Comparison of ENCODE assay signal across 31 cellular contexts in the genomic region with DNA sequence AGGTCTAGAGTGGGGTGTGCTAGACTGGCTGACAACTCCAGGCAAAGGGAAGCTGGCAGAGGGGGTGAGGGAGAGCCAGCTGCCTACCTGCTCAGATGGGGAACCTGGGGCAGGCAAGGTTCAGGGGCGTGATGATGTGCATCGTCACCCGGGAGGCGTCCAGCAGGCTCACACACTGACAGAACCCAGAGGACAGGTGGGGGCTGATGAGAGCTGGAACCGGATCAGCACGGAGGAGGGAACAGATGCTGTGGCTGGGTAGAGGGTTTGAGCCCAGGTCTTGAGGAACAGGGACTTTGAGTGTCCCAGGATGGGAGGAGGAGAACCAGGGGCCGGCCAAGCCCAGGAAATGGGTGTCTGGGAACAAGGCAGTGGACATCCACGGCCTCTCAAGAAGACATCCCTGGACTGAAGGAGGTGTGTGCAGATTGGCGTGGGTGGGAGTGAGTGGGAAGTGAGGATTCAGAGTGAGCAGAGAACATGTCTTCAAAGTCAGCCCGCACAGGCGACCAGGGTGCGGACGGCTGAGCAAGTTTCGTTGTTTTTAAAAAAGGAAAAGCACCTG. TPM values are rescaled to one million over a fixed set of nuclear protein-coding genes. Genes with fewer than 3 reads are reported as not detected.
DNase-seq lines count a peak whose midpoint lies in the region; ATAC-seq, FAIRE-seq and TF ChIP-seq lines count a peak whose summit lies in the region.
"Had no signal": no experiment of that assay in that cellular context is flagged by ENCODE, and none has a peak within 500 bp of the region (broad histone marks: within the 10 kb centered on the region; RNA-seq: fewer than 3 reads in every experiment).

No MANE protein-coding gene starts in this region.

- H3K9me3 ChIP-seq in K562 (replicated peaks; ENCODE audit: control insufficient read depth, insufficient read depth, low read depth, low read length) (no peaks in the 10 kb centered on the region), kidney (ENCODE audit: control insufficient read depth in 1 of 2, low read length in 2 of 2) (no peaks in the 10 kb centered on the region)
- H3K9me3 ChIP-seq: BE2C, SJSA1 had no signal

- no peaks in the 10 kb centered on the region for H3K36me3 Mint-ChIP-seq in activated CD8-positive, alpha-beta memory T cell treated with anti-CD3 and anti-CD28 coated beads, Interleukin-2, amount 10 ng/mL, durations not matched to agents 7 days and 5 days
- H3K36me3 Mint-ChIP-seq: naive B cell, type B pancreatic cell had no signal

- no peak overlapping the region for H3K4me3 ChIP-seq in K562
- H3K4me3 ChIP-seq in kidney (ENCODE audit: low read length in 2 of 2), result no peak overlapping the region
- H3K4me3 ChIP-seq: SJSA1 had no signal

- no peak overlapping the region for H3K27ac Mint-ChIP-seq in activated CD8-positive, alpha-beta memory T cell treated with anti-CD3 and anti-CD28 coated beads, Interleukin-2, amount 10 ng/mL, durations not matched to agents 7 days and 5 days
- H3K27ac Mint-ChIP-seq: activated CD8-positive, alpha-beta T cell treated with anti-CD3 and anti-CD28 coated beads for 36 hours; naive B cell; type B pancreatic cell had no signal

- H4K20me1 ChIP-seq in K562 (replicated peaks; ENCODE audit: control insufficient read depth, insufficient read depth, low read length), result peaks cover 8% of the 10 kb centered on the region

- H3K4me1 ChIP-seq in K562 (replicated peaks in 1 of 2; ENCODE audit: control insufficient read depth in 2 of 2, insufficient read depth in 2 of 2, low read length in 2 of 2), result peaks cover 0 to 24% of the 10 kb centered on the region in 2 experiments; a peak in 2 of 5 replicates
- peaks cover 0 to 10% of the 10 kb centered on the region in 2 donors for H3K4me1 ChIP-seq in kidney (ENCODE audit: control insufficient read depth in 1 of 2, insufficient read depth in 1 of 2, low read depth in 1 of 2, low read length in 2 of 2)
- H3K4me1 ChIP-seq: BE2C, SJSA1 had no signal

- DNase-seq in AG20443 (ENCODE audit: low spot score), result peak; percentile 10
- DNase-seq in GM10248 (ENCODE audit: extremely low spot score), result peak; percentile 25
- DNase-seq in K562 (ENCODE audit: extremely low read depth in 1 of 4, low spot score in 3 of 4), result peak in 1 of 4 experiments; percentile 21
- DNase-seq in kidney, result peak; percentile 47
- DNase-seq in substantia nigra (lab: John Stamatoyannopoulos, UW), result no peak
- DNase-seq in activated CD8-positive, alpha-beta memory T cell treated with anti-CD3 and anti-CD28 coated beads, Interleukin-2, amount 10 ng/mL, durations not matched to agents 7 days and 5 days, result no peak
- DNase-seq in stimulated activated CD4-positive, alpha-beta T cell treated with anti-CD3 and anti-CD28 coated beads, Interleukin-12 subunit alpha, Interleukin-12 subunit beta, amount 100 ng/mL, for 4 hours, result no peak
- DNase-seq: activated CD4-positive, CD25-positive, alpha-beta regulatory T cell treated with anti-CD3 and anti-CD28 coated beads, Interleukin-2, amount 50 U/mL, for 72 hours; activated CD8-positive, alpha-beta T cell treated with anti-CD3 and anti-CD28 coated beads for 36 hours; activated naive CD4-positive, alpha-beta T cell; activated T-cell treated with anti-CD3 and anti-CD28 coated beads for 4 hours; BE2C; COR-L47; DMS79 treated with DMSO at 0.1 percent for 48 hours; effector CD4-positive, alpha-beta T cell; mesendoderm; naive B cell; NCI-H1417 treated with DMSO at 0.1 percent for 48 hours; NCI-H2081; NCI-H345; occipital lobe; T-helper 1 cell had no signal

- H3K36me3 ChIP-seq in K562 (ENCODE audit: control insufficient read depth, insufficient read depth, low read length) (no peaks in the 10 kb centered on the region), kidney (ENCODE audit: control insufficient read depth in 1 of 2, insufficient read depth in 2 of 2, low read length in 2 of 2) (no peaks in the 10 kb centered on the region)
- H3K36me3 ChIP-seq: BE2C, SJSA1 had no signal

- peaks cover 8% of the 10 kb centered on the region for H3K4me1 Mint-ChIP-seq in activated CD8-positive, alpha-beta memory T cell treated with anti-CD3 and anti-CD28 coated beads, Interleukin-2, amount 10 ng/mL, durations not matched to agents 7 days and 5 days

- TF ChIP-seq CTCF in GM10248 (IDR thresholded peaks at IDR 0.05; ENCODE audit: control extremely low read depth, extremely low read depth, low read depth, missing control alignments) (no peak), K562 (IDR thresholded peaks at IDR 0.05 in 2 of 3, conservative IDR thresholded peaks at IDR 0.05 in 1 of 3; ENCODE audit: insufficient read depth in 2 of 3, low read depth in 1 of 3, low read length in 3 of 3) (no peak), kidney (IDR thresholded peaks at IDR 0.05; ENCODE audit: borderline replicate concordance, extremely low read depth, insufficient read depth) (no peak)

- no peak overlapping the region for H3K4me2 ChIP-seq in K562 (ENCODE audit: insufficient read depth, low read length)
- H3K4me2 ChIP-seq: KMS-11 had no signal

- TF ChIP-seq POLR2A in K562 (conservative IDR thresholded peaks at IDR 0.05), result no peak

- TF ChIP-seq EP300 in K562 (IDR thresholded peaks at IDR 0.05; ENCODE audit: low read length), result no peak

- 6% methylated on average over 14 of the region's 14 CpGs for WGBS in K562 (ENCODE audit: insufficient coverage, low coverage, missing lambda C conversion rate)

- FAIRE-seq in K562 (lab: Jason Lieb, UNC), result no peak
- no peak for FAIRE-seq in kidney (lab: Jason Lieb, UNC)
- FAIRE-seq: RCC 7860, TTC549 had no signal

- H2AFZ ChIP-seq in K562 (ENCODE audit: low read depth, low read length), result no peak overlapping the region

- intact Hi-C loops in K562 (cut with micrococcal nuclease), result no loop called here
- intact Hi-C loops in kidney (cut with DNase I), result no loop called here

- in situ Hi-C loops in K562 (cut with MboI), result no loop called here

- no peak overlapping the region for H3K9ac ChIP-seq in K562 (ENCODE audit: insufficient read depth in 1 of 2, low read depth in 2 of 2, low read length in 2 of 2)
- H3K9ac ChIP-seq in kidney (ENCODE audit: low read length in 2 of 2), result no peak overlapping the region
- H3K9ac ChIP-seq: KMS-11 had no signal

- H3K79me2 ChIP-seq in K562 (ENCODE audit: control insufficient read depth, insufficient read depth, low read length), result no peaks in the 10 kb centered on the region

- no TSS peak for BruUV-seq in K562 (replicated peaks; lab: Mats Ljungman, UMichigan)

- no peak overlapping the region for H3K27ac ChIP-seq in K562 (ENCODE audit: extremely low read depth, low read depth, low read length)
- H3K27ac ChIP-seq in kidney (ENCODE audit: low read depth in 2 of 2, low read length in 2 of 2), result no peak overlapping the region
- H3K27ac ChIP-seq in substantia nigra (ENCODE audit: low read depth, low read length, poor library complexity, severe bottlenecking), result no peak overlapping the region
- H3K27ac ChIP-seq: epithelial cell of prostate, KMS-11, SJSA1 had no signal

- 0 out of 3 replicates have a peak, but pooled peaks have one; percentile 6 for ATAC-seq in K562
- no peak for ATAC-seq in GM21367 (IDR thresholded peaks at IDR 0.05; ENCODE audit: unreplicated experiment)
- no peak for ATAC-seq in activated CD8-positive, alpha-beta memory T cell treated with anti-CD3 and anti-CD28 coated beads, Interleukin-2, amount 10 ng/mL, durations not matched to agents 7 days and 5 days
- ATAC-seq: activated CD8-positive, alpha-beta T cell treated with anti-CD3 and anti-CD28 coated beads for 36 hours; left colon had no signal

- TF ChIP-seq RAD21 in K562 (CRISPR knock-in tag; conservative IDR thresholded peaks at IDR 0.05 in 1 of 2, IDR thresholded peaks at IDR 0.05 in 1 of 2), result no peak

- peaks cover 0 to 35% of the 10 kb centered on the region in 2 experiments; a peak in 4 of 5 replicates for H3K27me3 ChIP-seq in K562 (ENCODE audit: control insufficient read depth in 2 of 2, insufficient read depth in 2 of 2, low read length in 2 of 2)

- CTCF ChIA-PET in GM10248 (lab: Yijun Ruan, JAX) (no interaction called here), K562 (lab: Yijun Ruan, JAX; ENCODE audit: low intra/inter-chr PET ratio) (no interaction called here)
- CTCF ChIA-PET in activated CD8-positive, alpha-beta memory T cell treated with anti-CD3 and anti-CD28 coated beads, Interleukin-2, amount 10 ng/mL, durations not matched to agents 7 days and 5 days (lab: Charles Lee), result interaction anchor here (1.0 to 1.4 kb wide), 3 partner anchors 21 to 61 kb away, joined by 3 read pairs; no protein-coding TSS in a partner anchor

- POLR2A ChIA-PET in GM10248 (lab: Yijun Ruan, JAX) (no interaction called here), K562 (lab: Yijun Ruan, JAX) (no interaction called here)

- H3K4me3 Mint-ChIP-seq in activated CD8-positive, alpha-beta memory T cell treated with anti-CD3 and anti-CD28 coated beads, Interleukin-2, amount 10 ng/mL, durations not matched to agents 7 days and 5 days, result no peak overlapping the region
- H3K4me3 Mint-ChIP-seq: activated CD8-positive, alpha-beta T cell treated with anti-CD3 and anti-CD28 coated beads for 36 hours; type B pancreatic cell had no signal

- H3K27me3 Mint-ChIP-seq in activated CD8-positive, alpha-beta memory T cell treated with anti-CD3 and anti-CD28 coated beads, Interleukin-2, amount 10 ng/mL, durations not matched to agents 7 days and 5 days, result peaks cover 31% of the 10 kb centered on the region

- H3K9me1 ChIP-seq in K562 (ENCODE audit: control insufficient read depth, insufficient read depth, low read length), result no peaks in the 10 kb centered on the region

- H3K9me3 Mint-ChIP-seq in activated CD8-positive, alpha-beta memory T cell treated with anti-CD3 and anti-CD28 coated beads, Interleukin-2, amount 10 ng/mL, durations not matched to agents 7 days and 5 days (ENCODE audit: low read depth), result no peaks in the 10 kb centered on the region
- H3K9me3 Mint-ChIP-seq: activated CD8-positive, alpha-beta T cell treated with anti-CD3 and anti-CD28 coated beads for 36 hours; type B pancreatic cell had no signal

RNA-seq across cellular contexts. Expression of a gene that starts 3.9 kb away (rescaled TPM):
- 16.2 and 38.5 TPM in 2 replicates for total RNA-seq in K562 (2011; cell fraction: chromatin; rRNA removed; ENCODE audit: low replicate concordance)
- 29.0 and 30.1 TPM in 2 replicates for total RNA-seq in K562 (2011; cell fraction: nucleolus; rRNA removed)
- total RNA-seq in K562 (2011; cell fraction: nucleoplasm; rRNA removed), result 17.3 and 19.3 TPM in 2 replicates
- total RNA-seq in K562 (2014; rRNA removed) (29.7 and 32.0 TPM in 2 replicates), K562 (2014; rRNA removed; fragmentation: Illumina TruSeq; extraction: Trizol) (8.1 and 9.2 TPM in 2 replicates), K562 (2015; rRNA removed; fragmentation: Illumina TruSeq; extraction: Trizol) (9.8 and 10.2 TPM in 2 replicates), K562 (2021) (20.9 and 21.5 TPM in 2 replicates), kidney (3.6 TPM)
- polyA plus RNA-seq in K562 (2011; rRNA removed) (25.3 and 28.7 TPM in 2 replicates), K562 (2014; fragmentation: Illumina TruSeq; extraction: Trizol) (14.7 and 18.9 TPM in 2 replicates), K562 (2014; fragmentation: Nextera tagmentation; extraction: Ambion mirVana) (1 to 10 TPM; 1.6 to 2.9 TPM), K562 (2014; rRNA removed) (24.2 and 27.9 TPM in 2 replicates), kidney (ENCODE audit: insufficient read depth, low read depth, low replicate concordance) (2.8 TPM)
- polyA plus RNA-seq in K562 (2011; cell fraction: cytosol; rRNA removed), result 27.5 and 49.3 TPM in 2 replicates
- 38.8 and 68.7 TPM in 2 replicates for polyA plus RNA-seq in K562 (2011; cell fraction: nucleus; rRNA removed)
- 7.4 and 13.1 TPM in 2 replicates for polyA plus RNA-seq in K562 (2012)
- 9.3 and 18.5 TPM in 2 replicates for polyA minus RNA-seq in K562 (2011; rRNA and poly(A)+ RNA removed)
- 19.4 and 20.6 TPM in 2 replicates for polyA minus RNA-seq in K562 (2011; cell fraction: cytosol; rRNA and poly(A)+ RNA removed)
- 21.3 TPM in 2 replicates for polyA minus RNA-seq in K562 (2011; cell fraction: nucleus; rRNA and poly(A)+ RNA removed)
- 1 to 10 TPM; 3.2 to 4.2 TPM for total RNA-seq in activated CD8-positive, alpha-beta memory T cell treated with anti-CD3 and anti-CD28 coated beads, Interleukin-2, amount 10 ng/mL, durations not matched to agents 7 days and 5 days
- total RNA-seq: A673, SJSA1 had no signal

Comparison
In these comparisons a context has a peak if more than half of its experiments do, and no peak if none do; other contexts are left out.
1. DNase-seq: peak in AG20443 (single experiment), GM10248 (single experiment) and kidney (single experiment); none in substantia nigra (0 of 49), activated CD8-positive, alpha-beta memory T cell treated with anti-CD3 and anti-CD28 coated beads, Interleukin-2, amount 10 ng/mL, durations not matched to agents 7 days and 5 days (single experiment) and stimulated activated CD4-positive, alpha-beta T cell treated with anti-CD3 and anti-CD28 coated beads, Interleukin-12 subunit alpha, Interleukin-12 subunit beta, amount 100 ng/mL, for 4 hours (single experiment).